Comparison of ENCODE assay signal across 37 cellular contexts in genomic region chr18:22926454-22926853, GRCh38.
"Had no signal": no experiment of that assay in that cellular context is flagged by ENCODE, and none has a peak within 500 bp of the region (broad histone marks: within the 10 kb centered on the region; RNA-seq: fewer than 3 reads in every experiment).

No MANE protein-coding gene starts in this region.

- H3K36me3 Mint-ChIP-seq: activated CD8-positive, alpha-beta memory T cell treated with anti-CD3 and anti-CD28 coated beads, Interleukin-2, amount 10 ng/mL, durations not matched to agents 7 days and 5 days; activated naive CD4-positive, alpha-beta T cell treated with anti-CD3 and anti-CD28 coated beads, Interleukin-2, amount 10 ng/mL, durations not matched to agents 7 days and 5 days; activated naive CD4-positive, alpha-beta T cell treated with anti-CD3 and anti-CD28 coated beads, Interleukin-2, amount 50 U/mL, for 24 hours; activated naive CD8-positive, alpha-beta T cell; activated naive CD8-positive, alpha-beta T cell treated with anti-CD3 and anti-CD28 coated beads, Interleukin-2, amount 10 ng/mL, durations not matched to agents 7 days and 5 days; brain had no signal

- H3K36me3 ChIP-seq: ascending aorta, cardiac muscle cell had no signal

- H3K27me3 ChIP-seq: ascending aorta, cardiac muscle cell had no signal

- FAIRE-seq: bronchial epithelial cell, TTC549 had no signal

- H3K4me1 ChIP-seq: ascending aorta had no signal

- H3K27ac Mint-ChIP-seq: activated B cell treated with CpG ODN at 0.5 μM for 24 hours; activated CD4-positive, alpha-beta memory T cell treated with anti-CD3 and anti-CD28 coated beads, Interleukin-2, amount 10 ng/mL, durations not matched to agents 7 days and 5 days; activated CD4-positive, alpha-beta T cell treated with anti-CD3 and anti-CD28 coated beads, Interleukin-2, amount 10 ng/mL, durations not matched to agents 24 days and 14 days; activated CD8-positive, alpha-beta memory T cell treated with anti-CD3 and anti-CD28 coated beads, Interleukin-2, amount 10 ng/mL, durations not matched to agents 7 days and 5 days; activated CD8-positive, alpha-beta T cell treated with anti-CD3 and anti-CD28 coated beads, Interleukin-2, amount 10 ng/mL, durations not matched to agents 7 days and 5 days; activated naive CD4-positive, alpha-beta T cell treated with anti-CD3 and anti-CD28 coated beads, Interleukin-2, amount 10 ng/mL, durations not matched to agents 7 days and 5 days; activated naive CD4-positive, alpha-beta T cell treated with anti-CD3 and anti-CD28 coated beads, Interleukin-2, amount 50 U/mL, for 24 hours; activated naive CD8-positive, alpha-beta T cell; activated naive CD8-positive, alpha-beta T cell treated with anti-CD3 and anti-CD28 coated beads, Interleukin-2, amount 10 ng/mL, durations not matched to agents 7 days and 5 days; activated naive CD8-positive, alpha-beta T cell treated with anti-CD3 and anti-CD28 coated beads, Interleukin-2, amount 50 U/mL, for 24 hours; activated T-cell treated with anti-CD3 and anti-CD28 coated beads, Interleukin-2, amount 50 U/mL, for 24 hours; activated T-helper 2 cell treated with anti-CD3 and anti-CD28 coated beads, Interferon-gamma antibody, Interleukin-2, Interleukin-4, amounts not matched to agents 10 μg/mL and 5 μg/mL and 100 μg/mL, durations not matched to agents 14 hours and 24 hours and 36 hours; brain; T-helper 1 cell treated with Interleukin-12 subunit alpha and Interleukin-12 subunit beta and Interleukin-4 antibody, amounts not matched to agents 30 μg/mL and 1 μg/mL, for 36 hours; T-helper 2 cell treated with Interferon-gamma antibody and Interleukin-4, amounts not matched to agents 5 μg/mL and 100 μg/mL, for 36 hours had no signal

- H3K4me3 ChIP-seq: ascending aorta, cardiac muscle cell had no signal

- H3K4me3 Mint-ChIP-seq: activated B cell treated with CpG ODN at 0.5 μM for 24 hours; activated CD4-positive, alpha-beta memory T cell treated with anti-CD3 and anti-CD28 coated beads, Interleukin-2, amount 10 ng/mL, durations not matched to agents 7 days and 5 days; activated CD4-positive, alpha-beta T cell treated with anti-CD3 and anti-CD28 coated beads, Interleukin-2, amount 10 ng/mL, durations not matched to agents 24 days and 14 days; activated CD8-positive, alpha-beta memory T cell treated with anti-CD3 and anti-CD28 coated beads, Interleukin-2, amount 10 ng/mL, durations not matched to agents 7 days and 5 days; activated CD8-positive, alpha-beta T cell treated with anti-CD3 and anti-CD28 coated beads, Interleukin-2, amount 10 ng/mL, durations not matched to agents 7 days and 5 days; activated naive CD4-positive, alpha-beta T cell treated with anti-CD3 and anti-CD28 coated beads, Interleukin-2, amount 10 ng/mL, durations not matched to agents 7 days and 5 days; activated naive CD4-positive, alpha-beta T cell treated with anti-CD3 and anti-CD28 coated beads, Interleukin-2, amount 50 U/mL, for 24 hours; activated naive CD8-positive, alpha-beta T cell; activated naive CD8-positive, alpha-beta T cell treated with anti-CD3 and anti-CD28 coated beads, Interleukin-2, amount 10 ng/mL, durations not matched to agents 7 days and 5 days; activated naive CD8-positive, alpha-beta T cell treated with anti-CD3 and anti-CD28 coated beads, Interleukin-2, amount 50 U/mL, for 24 hours; activated T-cell treated with anti-CD3 and anti-CD28 coated beads, Interleukin-2, amount 50 U/mL, for 24 hours; brain; central memory CD8-positive, alpha-beta T cell; T-helper 1 cell treated with Interleukin-12 subunit alpha and Interleukin-12 subunit beta and Interleukin-4 antibody, amounts not matched to agents 30 μg/mL and 1 μg/mL, for 36 hours; T-helper 2 cell treated with Interferon-gamma antibody and Interleukin-4, amounts not matched to agents 5 μg/mL and 100 μg/mL, for 36 hours had no signal

- H3K4me1 Mint-ChIP-seq: activated CD4-positive, alpha-beta T cell treated with anti-CD3 and anti-CD28 coated beads, Interleukin-2, amount 10 ng/mL, durations not matched to agents 24 days and 14 days; activated naive CD4-positive, alpha-beta T cell treated with anti-CD3 and anti-CD28 coated beads, Interleukin-2, amount 10 ng/mL, durations not matched to agents 7 days and 5 days; activated naive CD4-positive, alpha-beta T cell treated with anti-CD3 and anti-CD28 coated beads, Interleukin-2, amount 50 U/mL, for 24 hours; activated naive CD8-positive, alpha-beta T cell treated with anti-CD3 and anti-CD28 coated beads, Interleukin-2, amount 10 ng/mL, durations not matched to agents 7 days and 5 days; activated naive CD8-positive, alpha-beta T cell treated with anti-CD3 and anti-CD28 coated beads, Interleukin-2, amount 50 U/mL, for 24 hours; central memory CD8-positive, alpha-beta T cell had no signal

- DNase-seq: activated B cell treated with CpG ODN at 0.5 μM for 24 hours; activated CD4-positive, alpha-beta memory T cell treated with anti-CD3 and anti-CD28 coated beads, Interleukin-2, amount 10 ng/mL, durations not matched to agents 7 days and 5 days; activated CD4-positive, alpha-beta T cell treated with anti-CD3 and anti-CD28 coated beads for 4 hours; activated CD4-positive, alpha-beta T cell treated with anti-CD3 and anti-CD28 coated beads, Interleukin-2, amount 10 ng/mL, durations not matched to agents 24 days and 14 days; activated CD4-positive, alpha-beta T cell treated with anti-CD3 and anti-CD28 coated beads, Interleukin-2, amount 50 U/mL, for 1 hour; activated CD4-positive, alpha-beta T cell treated with anti-CD3 and anti-CD28 coated beads, Interleukin-2, amount 50 U/mL, for 48 hours; activated CD4-positive, CD25-positive, alpha-beta regulatory T cell treated with anti-CD3 and anti-CD28 coated beads, Interleukin-2, amount 50 U/mL, for 72 hours; activated CD8-positive, alpha-beta memory T cell treated with anti-CD3 and anti-CD28 coated beads for 24 hours; activated CD8-positive, alpha-beta memory T cell treated with anti-CD3 and anti-CD28 coated beads, Interleukin-2, amount 10 ng/mL, durations not matched to agents 7 days and 5 days; activated CD8-positive, alpha-beta memory T cell treated with anti-CD3 and anti-CD28 coated beads, Interleukin-2, amount 50 U/mL, for 48 hours; activated CD8-positive, alpha-beta T cell treated with anti-CD3 and anti-CD28 coated beads, Interleukin-2, amount 10 ng/mL, durations not matched to agents 7 days and 5 days; activated effector memory CD4-positive, alpha-beta T cell treated with Interleukin-2 at 50 U/mL for 16 hours; activated gamma-delta T cell; activated naive CD4-positive, alpha-beta T cell treated with anti-CD3 and anti-CD28 coated beads, Interleukin-2, amount 10 ng/mL, durations not matched to agents 7 days and 5 days; activated naive CD4-positive, alpha-beta T cell treated with Interleukin-2 at 50 U/mL for 16 hours; activated naive CD8-positive, alpha-beta T cell treated with anti-CD3 and anti-CD28 coated beads, Interleukin-2, amount 10 ng/mL, durations not matched to agents 7 days and 5 days; activated naive CD8-positive, alpha-beta T cell treated with anti-CD3 and anti-CD28 coated beads, Interleukin-2, amount 50 U/mL, for 24 hours; activated T-cell treated with anti-CD3 and anti-CD28 coated beads, Interleukin-2, amount 50 U/mL, for 24 hours; activated T-cell treated with anti-CD3 and anti-CD28 coated beads, Interleukin-2, amount 50 U/mL, for 48 hours; amygdala; anterior cingulate cortex; caudate nucleus; T-helper 1 cell; T-helper 2 cell; T-helper 9 cell had no signal

- H3K9me3 ChIP-seq: ascending aorta had no signal

- H3K27ac ChIP-seq: ascending aorta, cardiac muscle cell, VCaP had no signal

- H3K9me3 Mint-ChIP-seq: activated B cell treated with CpG ODN at 0.5 μM for 24 hours; activated CD4-positive, alpha-beta memory T cell treated with anti-CD3 and anti-CD28 coated beads, Interleukin-2, amount 10 ng/mL, durations not matched to agents 7 days and 5 days; activated CD4-positive, alpha-beta T cell treated with anti-CD3 and anti-CD28 coated beads, Interleukin-2, amount 10 ng/mL, durations not matched to agents 24 days and 14 days; activated naive CD4-positive, alpha-beta T cell treated with anti-CD3 and anti-CD28 coated beads, Interleukin-2, amount 10 ng/mL, durations not matched to agents 7 days and 5 days; activated naive CD4-positive, alpha-beta T cell treated with anti-CD3 and anti-CD28 coated beads, Interleukin-2, amount 50 U/mL, for 24 hours; activated naive CD8-positive, alpha-beta T cell treated with anti-CD3 and anti-CD28 coated beads, Interleukin-2, amount 10 ng/mL, durations not matched to agents 7 days and 5 days; activated naive CD8-positive, alpha-beta T cell treated with anti-CD3 and anti-CD28 coated beads, Interleukin-2, amount 50 U/mL, for 24 hours; activated T-cell treated with anti-CD3 and anti-CD28 coated beads, Interleukin-2, amount 50 U/mL, for 24 hours; activated T-helper 2 cell treated with anti-CD3 and anti-CD28 coated beads, Interferon-gamma antibody, Interleukin-2, Interleukin-4, amounts not matched to agents 10 μg/mL and 5 μg/mL and 100 μg/mL, durations not matched to agents 14 hours and 24 hours and 36 hours; brain; central memory CD8-positive, alpha-beta T cell; T-helper 1 cell treated with Interleukin-12 subunit alpha and Interleukin-12 subunit beta and Interleukin-4 antibody, amounts not matched to agents 30 μg/mL and 1 μg/mL, for 36 hours; T-helper 2 cell treated with Interferon-gamma antibody and Interleukin-4, amounts not matched to agents 5 μg/mL and 100 μg/mL, for 36 hours had no signal

- ATAC-seq: activated CD8-positive, alpha-beta memory T cell treated with anti-CD3 and anti-CD28 coated beads, Interleukin-2, amount 10 ng/mL, durations not matched to agents 7 days and 5 days; activated CD8-positive, alpha-beta T cell treated with anti-CD3 and anti-CD28 coated beads, Interleukin-2, amount 10 ng/mL, durations not matched to agents 7 days and 5 days; activated naive CD8-positive, alpha-beta T cell treated with anti-CD3 and anti-CD28 coated beads, Interleukin-2, amount 50 U/mL, for 24 hours had no signal

- H3K27me3 Mint-ChIP-seq: activated B cell treated with CpG ODN at 0.5 μM for 24 hours; activated naive CD4-positive, alpha-beta T cell treated with anti-CD3 and anti-CD28 coated beads, Interleukin-2, amount 50 U/mL, for 24 hours; activated naive CD8-positive, alpha-beta T cell; activated naive CD8-positive, alpha-beta T cell treated with anti-CD3 and anti-CD28 coated beads, Interleukin-2, amount 50 U/mL, for 24 hours had no signal
